Comparison of ENCODE assay signal across 27 cellular contexts in the genomic region with DNA sequence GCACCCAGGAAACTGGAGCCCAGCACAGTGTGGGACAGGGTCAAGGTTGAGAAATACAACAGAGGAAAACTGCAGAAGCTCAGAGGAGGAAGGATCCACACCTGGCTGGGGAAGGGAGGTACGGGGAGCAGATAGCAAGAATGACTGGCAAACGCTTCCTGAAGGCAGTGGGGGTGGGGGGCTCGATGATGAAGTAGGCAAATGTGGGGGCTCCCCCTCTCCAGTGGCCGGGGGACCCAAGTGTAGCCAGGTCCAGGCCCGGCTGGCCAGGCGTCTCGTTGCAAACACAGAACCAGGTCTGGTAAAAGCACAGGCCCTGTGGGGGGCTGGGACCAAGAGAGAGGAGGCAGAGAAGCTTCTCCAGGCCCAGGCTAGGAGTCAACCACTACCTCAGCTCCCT. TPM values are rescaled to one million over a fixed set of nuclear protein-coding genes. Genes with fewer than 3 reads are reported as not detected.
DNase-seq lines count a peak whose midpoint lies in the region; ATAC-seq, FAIRE-seq and TF ChIP-seq lines count a peak whose summit lies in the region.
"Had no signal": no experiment of that assay in that cellular context is flagged by ENCODE, and none has a peak within 500 bp of the region (broad histone marks: within the 10 kb centered on the region; RNA-seq: fewer than 3 reads in every experiment).

No MANE protein-coding gene starts in this region.

- TF ChIP-seq POLR2A in stomach (IDR thresholded peaks at IDR 0.05): no peak

- H3K4me1 ChIP-seq in DOHH2 (ENCODE audit: control insufficient read depth, low read length) (peaks cover 99% of the 10 kb centered on the region), muscle layer of colon (ENCODE audit: insufficient read depth, low read length) (peaks cover 72% of the 10 kb centered on the region), stomach (peaks cover 40 to 71% (median 63%) of the 10 kb centered on the region in 4 donors), pancreas (no peaks in the 10 kb centered on the region)
- H3K4me1 ChIP-seq: parathyroid adenoma, SJCRH30 had no signal

- H3K4me2 ChIP-seq in DOHH2 (ENCODE audit: low read length): peak overlapping the region; percentile 53

- no peak for FAIRE-seq in pancreas (lab: Jason Lieb, UNC)
- FAIRE-seq: TTC549 had no signal

- TF ChIP-seq EP300 in stomach (IDR thresholded peaks at IDR 0.05): no peak

- ATAC-seq in pancreas: no peak
- ATAC-seq: left cardiac atrium; naive thymus-derived CD4-positive, alpha-beta T cell; sciatic nerve had no signal

- H3K36me3 ChIP-seq in DOHH2 (ENCODE audit: control insufficient read depth, low read length): peaks cover 90% of the 10 kb centered on the region
- no peaks in the 10 kb centered on the region for H3K36me3 ChIP-seq in muscle layer of colon (ENCODE audit: insufficient read depth, low read length)
- H3K36me3 ChIP-seq in stomach: no peaks in the 10 kb centered on the region
- no peaks in the 10 kb centered on the region for H3K36me3 ChIP-seq in pancreas
- H3K36me3 ChIP-seq: SJCRH30 had no signal

- intact Hi-C loops in stomach (cut with DNase I; ENCODE audit: low total_unique reads): loop anchor here (10.0 kb wide), 1 partner anchor 81 kb away; no protein-coding TSS in a partner anchor
- intact Hi-C loops in pancreas (cut with DNase I): no loop called here

- CTCF ChIA-PET in RWPE1 (lab: Yijun Ruan, JAX): interaction anchor here (0.5 kb wide), 1 partner anchor 299 kb away, joined by 5 read pairs; no protein-coding TSS in a partner anchor

- no peaks in the 10 kb centered on the region for H3K9me2 ChIP-seq in DOHH2 (replicated peaks; ENCODE audit: control insufficient read depth, low read length)

- H3K4me3 ChIP-seq in DOHH2 (ENCODE audit: low read length): peak overlapping the region; percentile 33
- H3K4me3 ChIP-seq in muscle layer of colon (ENCODE audit: low read depth in 1 of 2, low read length in 2 of 2): no peak overlapping the region
- H3K4me3 ChIP-seq in stomach: no peak overlapping the region
- H3K4me3 ChIP-seq in pancreas: no peak overlapping the region
- H3K4me3 ChIP-seq: SJCRH30 had no signal

- DNase-seq in RWPE1 (ENCODE audit: low spot score): no peak
- no peak for DNase-seq in stomach
- DNase-seq in epidermal melanocyte (ENCODE audit: insufficient read length, low spot score): no peak
- no peak for DNase-seq in progenitor cell of endocrine pancreas (ENCODE audit: low spot score, unreplicated experiment)
- DNase-seq in pancreas: no peak
- DNase-seq: activated CD4-positive, alpha-beta memory T cell treated with anti-CD3 and anti-CD28 coated beads, Interleukin-2, amount 10 ng/mL, durations not matched to agents 7 days and 5 days; activated CD4-positive, CD25-positive, alpha-beta regulatory T cell treated with anti-CD3 and anti-CD28 coated beads, Interleukin-2, amount 50 U/mL, for 72 hours; activated naive CD8-positive, alpha-beta T cell treated with anti-CD3 and anti-CD28 coated beads, Interleukin-2, amount 10 ng/mL, durations not matched to agents 7 days and 5 days; CD4-positive, alpha-beta T cell; left cardiac atrium; mesendoderm; naive thymus-derived CD4-positive, alpha-beta T cell; NCI-H1105; NCI-H2029; NCI-H226; NCI-H82; PC-3; SJCRH30; stimulated activated CD4-positive, alpha-beta T cell treated with anti-CD3 and anti-CD28 coated beads, Interleukin-15, amount 100 ng/mL, for 24 hours; T-helper 1 cell had no signal

- peaks cover 10% of the 10 kb centered on the region for H3K4me1 Mint-ChIP-seq in progenitor cell of endocrine pancreas (ENCODE audit: low read depth)
- H3K4me1 Mint-ChIP-seq: activated CD4-positive, alpha-beta memory T cell treated with anti-CD3 and anti-CD28 coated beads, Interleukin-2, amount 10 ng/mL, durations not matched to agents 7 days and 5 days; activated naive CD8-positive, alpha-beta T cell treated with anti-CD3 and anti-CD28 coated beads, Interleukin-2, amount 10 ng/mL, durations not matched to agents 7 days and 5 days had no signal

- H3K36me3 Mint-ChIP-seq in progenitor cell of endocrine pancreas (ENCODE audit: insufficient read depth): no peaks in the 10 kb centered on the region
- H3K36me3 Mint-ChIP-seq: activated naive CD8-positive, alpha-beta T cell treated with anti-CD3 and anti-CD28 coated beads, Interleukin-2, amount 10 ng/mL, durations not matched to agents 7 days and 5 days; naive thymus-derived CD4-positive, alpha-beta T cell had no signal

- H3K4me3 Mint-ChIP-seq in progenitor cell of endocrine pancreas (ENCODE audit: low read depth): no peak overlapping the region
- H3K4me3 Mint-ChIP-seq: activated CD4-positive, alpha-beta memory T cell treated with anti-CD3 and anti-CD28 coated beads, Interleukin-2, amount 10 ng/mL, durations not matched to agents 7 days and 5 days; activated naive CD8-positive, alpha-beta T cell treated with anti-CD3 and anti-CD28 coated beads, Interleukin-2, amount 10 ng/mL, durations not matched to agents 7 days and 5 days; CD4-positive, alpha-beta T cell; naive thymus-derived CD4-positive, alpha-beta T cell had no signal

- H3K9me3 Mint-ChIP-seq in progenitor cell of endocrine pancreas (ENCODE audit: low read depth): no peaks in the 10 kb centered on the region
- H3K9me3 Mint-ChIP-seq: activated CD4-positive, alpha-beta memory T cell treated with anti-CD3 and anti-CD28 coated beads, Interleukin-2, amount 10 ng/mL, durations not matched to agents 7 days and 5 days; activated naive CD8-positive, alpha-beta T cell treated with anti-CD3 and anti-CD28 coated beads, Interleukin-2, amount 10 ng/mL, durations not matched to agents 7 days and 5 days; CD4-positive, alpha-beta T cell had no signal

- peaks cover 100% of the 10 kb centered on the region for H3K79me2 ChIP-seq in DOHH2 (ENCODE audit: control insufficient read depth, low read length)
- H3K79me2 ChIP-seq: parathyroid adenoma had no signal

- POLR2A ChIA-PET in RWPE1 (lab: Yijun Ruan, JAX; ENCODE audit: low non-redundant PET): no interaction called here

- H3F3A ChIP-seq in DOHH2 (ENCODE audit: control insufficient read depth, insufficient read depth): peaks cover 28% of the 10 kb centered on the region

- no peak for TF ChIP-seq CTCF in DOHH2 (IDR thresholded peaks at IDR 0.05; ENCODE audit: low read depth, low read length, poor library complexity, severe bottlenecking)
- TF ChIP-seq CTCF in RWPE1 (conservative IDR thresholded peaks at IDR 0.05; ENCODE audit: low read depth): no peak
- no peak for TF ChIP-seq CTCF in stomach (IDR thresholded peaks at IDR 0.05)
- TF ChIP-seq CTCF in progenitor cell of endocrine pancreas (IDR thresholded peaks at IDR 0.05; ENCODE audit: unreplicated experiment): no peak
- TF ChIP-seq CTCF in pancreas (IDR thresholded peaks at IDR 0.05): no peak

- WGBS in stomach, 5 donors: 62 to 81% (median 78%) methylated on average over 7 of the region's 7 CpGs
- WGBS in pancreas, 2 donors: 73 to 77% methylated on average over 7 of the region's 7 CpGs

- no peak overlapping the region for H3K9ac ChIP-seq in muscle layer of colon (ENCODE audit: low read length)
- H3K9ac ChIP-seq: parathyroid adenoma had no signal

- H3K27me3 Mint-ChIP-seq in progenitor cell of endocrine pancreas: peaks cover 35% of the 10 kb centered on the region

- H3K27me3 ChIP-seq in DOHH2 (ENCODE audit: control insufficient read depth, low read length): no peaks in the 10 kb centered on the region
- no peaks in the 10 kb centered on the region for H3K27me3 ChIP-seq in muscle layer of colon (ENCODE audit: control insufficient read depth in 1 of 2, insufficient read depth in 2 of 2, low read length in 2 of 2)
- H3K27me3 ChIP-seq in stomach: peaks cover 0 to 11% (median 0%) of the 10 kb centered on the region in 3 donors
- no peaks in the 10 kb centered on the region for H3K27me3 ChIP-seq in pancreas
- H3K27me3 ChIP-seq: SJCRH30 had no signal

- no peak overlapping the region for H3K27ac Mint-ChIP-seq in progenitor cell of endocrine pancreas
- H3K27ac Mint-ChIP-seq: activated CD4-positive, alpha-beta memory T cell treated with anti-CD3 and anti-CD28 coated beads, Interleukin-2, amount 10 ng/mL, durations not matched to agents 7 days and 5 days; activated naive CD8-positive, alpha-beta T cell treated with anti-CD3 and anti-CD28 coated beads, Interleukin-2, amount 10 ng/mL, durations not matched to agents 7 days and 5 days; CD4-positive, alpha-beta T cell; naive thymus-derived CD4-positive, alpha-beta T cell had no signal

- H4K20me1 ChIP-seq in DOHH2 (ENCODE audit: control insufficient read depth, insufficient read depth, low read depth, low read length): peaks cover 6% of the 10 kb centered on the region; the same call in 1 of the 2 replicates

- H3K9me3 ChIP-seq in DOHH2 (ENCODE audit: control insufficient read depth, insufficient read depth, low read length): no peaks in the 10 kb centered on the region
- no peaks in the 10 kb centered on the region for H3K9me3 ChIP-seq in muscle layer of colon (ENCODE audit: low read length)
- H3K9me3 ChIP-seq in stomach: no peaks in the 10 kb centered on the region
- H3K9me3 ChIP-seq in pancreas: no peaks in the 10 kb centered on the region
- H3K9me3 ChIP-seq: SJCRH30 had no signal

- H3K27ac ChIP-seq in DOHH2 (ENCODE audit: low read depth, low read length): peak overlapping the region; percentile 37
- H3K27ac ChIP-seq in RWPE1: peak overlapping the region; percentile 16; the same call in 1 of the 2 replicates
- H3K27ac ChIP-seq in muscle layer of colon (ENCODE audit: low read depth, low read length): peak overlapping the region; percentile 62
- peak overlapping the region in 3 of 5 donors; percentile 17 to 96 (median 42) for H3K27ac ChIP-seq in stomach
- H3K27ac ChIP-seq in pancreas: no peak overlapping the region
- H3K27ac ChIP-seq: epithelial cell of prostate, HL-60, parathyroid adenoma, SJCRH30 had no signal

RNA-seq across cellular contexts. Expression of a gene that starts 7.7 kb away (rescaled TPM):
- 10 to 100 TPM in 4 of 5 donors, 1 to 10 TPM in 1; 2.6 to 30.4 (median 22.8) TPM for total RNA-seq in stomach
- 1 to 10 TPM; 5.2 to 7.3 (median 5.7) TPM for polyA plus RNA-seq in stomach
- total RNA-seq in progenitor cell of endocrine pancreas: 7.9 and 8.1 TPM in 2 replicates
- 10 to 100 TPM in 5 of 6 donors, 1 to 10 TPM in 1; 9.4 to 17.3 (median 14.0) TPM for total RNA-seq in pancreas
- polyA plus RNA-seq in pancreas: 10 to 100 TPM in 1 of 2 donors, 1 to 10 TPM in 1; 4.8 to 12.4 TPM

Comparison
In these comparisons a context has a peak if more than half of its experiments do, and no peak if none do; other contexts are left out.
1. H3K27ac ChIP-seq: peak in DOHH2 (single experiment), RWPE1 (single experiment), muscle layer of colon (single experiment) and stomach (3 of 5); none in pancreas (0 of 4).